In the genomic region with DNA sequence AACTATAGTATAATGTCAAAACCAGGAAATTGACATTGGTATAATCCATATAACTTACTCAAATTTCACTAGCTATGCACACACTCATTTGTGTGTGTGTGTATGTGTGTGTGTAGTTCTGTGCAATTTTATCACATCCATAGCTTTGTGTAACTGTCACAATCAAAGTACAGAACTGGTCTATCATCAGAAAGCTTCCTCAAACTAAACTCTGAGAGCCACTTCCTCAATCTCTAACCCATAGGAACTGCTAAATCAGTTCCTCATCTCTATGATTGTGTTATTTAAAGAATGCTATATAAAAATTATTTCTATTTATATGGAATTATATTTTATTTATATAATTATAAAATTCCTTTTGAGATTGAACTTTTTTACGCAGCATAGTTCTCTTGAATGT, we compare ENCODE assay signal across 1 cellular context.
TF ChIP-seq lines count a peak whose summit lies in the region.

No MANE protein-coding gene starts in this region.

TF ChIP-seq in GM23338, 12 proteins besides CTCF, POLR2A, EP300 and RAD21 (continued from another document):
- TF ChIP-seq ZNF462 (CRISPR knock-in tag; IDR thresholded peaks at IDR 0.05) (no peak), POLR2AphosphoS5 (IDR thresholded peaks at IDR 0.05; ENCODE audit: low read depth) (no peak), STAT1 (IDR thresholded peaks at IDR 0.05; ENCODE audit: unreplicated experiment) (no peak), ZNF114 (CRISPR knock-in tag; IDR thresholded peaks at IDR 0.05) (no peak), EZH2phosphoT487 (IDR thresholded peaks at IDR 0.05; ENCODE audit: unreplicated experiment) (no peak), NANOG (IDR thresholded peaks at IDR 0.05; ENCODE audit: borderline replicate concordance) (no peak), EZH2 (IDR thresholded peaks at IDR 0.05; ENCODE audit: low read depth, unreplicated experiment) (no peak), CREB1 (CRISPR knock-in tag; IDR thresholded peaks at IDR 0.05; ENCODE audit: low read depth) (no peak), ZNF331 (CRISPR knock-in tag; IDR thresholded peaks at IDR 0.05; ENCODE audit: low read depth) (no peak), JUNB (IDR thresholded peaks at IDR 0.05; ENCODE audit: unreplicated experiment) (no peak)
- TF ChIP-seq, protein P1, sequence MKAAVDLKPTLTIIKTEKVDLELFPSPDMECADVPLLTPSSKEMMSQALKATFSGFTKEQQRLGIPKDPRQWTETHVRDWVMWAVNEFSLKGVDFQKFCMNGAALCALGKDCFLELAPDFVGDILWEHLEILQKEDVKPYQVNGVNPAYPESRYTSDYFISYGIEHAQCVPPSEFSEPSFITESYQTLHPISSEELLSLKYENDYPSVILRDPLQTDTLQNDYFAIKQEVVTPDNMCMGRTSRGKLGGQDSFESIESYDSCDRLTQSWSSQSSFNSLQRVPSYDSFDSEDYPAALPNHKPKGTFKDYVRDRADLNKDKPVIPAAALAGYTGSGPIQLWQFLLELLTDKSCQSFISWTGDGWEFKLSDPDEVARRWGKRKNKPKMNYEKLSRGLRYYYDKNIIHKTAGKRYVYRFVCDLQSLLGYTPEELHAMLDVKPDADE (IDR thresholded peaks at IDR 0.05), result no peak
